In the genomic region with DNA sequence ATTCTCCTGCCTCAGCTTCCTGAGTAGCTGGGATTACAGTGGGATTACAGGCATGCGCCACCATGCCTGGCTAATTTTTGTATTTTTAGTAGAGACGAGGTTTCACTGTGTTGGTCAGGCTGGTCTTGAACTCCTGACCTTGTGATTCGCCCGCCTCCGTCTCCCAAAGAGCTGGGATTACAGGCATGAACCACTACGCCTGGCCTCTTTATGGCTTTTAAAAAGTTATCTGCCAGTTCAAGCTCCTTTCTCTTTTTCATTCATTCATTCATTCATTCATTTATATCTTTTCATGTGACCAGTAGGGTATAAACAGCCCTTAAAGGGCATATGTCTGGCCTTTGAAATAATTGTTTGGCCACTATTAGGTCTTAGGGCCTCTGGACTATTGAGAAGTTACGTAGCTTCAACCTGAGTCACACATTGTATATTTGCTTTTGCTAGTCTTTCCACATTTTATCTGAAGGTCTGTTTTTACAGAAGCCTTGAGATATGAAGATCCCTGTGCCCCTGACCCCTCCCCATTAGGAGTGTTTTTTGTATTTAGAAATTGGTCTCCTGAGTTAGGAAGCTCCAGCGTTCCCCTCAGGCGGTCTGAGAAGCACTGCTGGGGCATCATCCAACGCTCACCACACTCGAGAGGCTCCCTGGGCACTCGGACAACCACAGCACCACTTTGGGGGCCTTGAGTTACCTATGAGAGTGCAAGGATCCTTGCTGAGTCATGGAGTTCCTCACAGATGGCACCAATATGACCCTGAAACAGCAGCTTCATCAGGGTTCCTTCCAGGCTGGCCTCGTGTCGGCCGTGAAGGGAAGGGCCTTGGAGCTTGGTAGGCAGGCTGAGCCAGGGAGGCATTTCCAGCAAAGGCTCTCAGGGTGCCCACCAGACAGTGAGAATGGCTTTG, we compare ENCODE assay signal across 14 cellular contexts.
"Had no signal": no experiment of that assay in that cellular context is flagged by ENCODE, and none has a peak within 500 bp of the region (broad histone marks: within the 10 kb centered on the region; RNA-seq: fewer than 3 reads in every experiment).

No MANE protein-coding gene starts in this region.

- H3K4me1 Mint-ChIP-seq: activated naive CD4-positive, alpha-beta T cell treated with anti-CD3 and anti-CD28 coated beads, Interleukin-2, amount 50 U/mL, for 24 hours; memory B cell; T-helper 17 cell had no signal

- H3K4me3 Mint-ChIP-seq: activated naive CD4-positive, alpha-beta T cell treated with anti-CD3 and anti-CD28 coated beads, Interleukin-2, amount 50 U/mL, for 24 hours; memory B cell; natural killer cell treated with Interleukin-12 subunit alpha and Interleukin-12 subunit beta and Interleukin-15 and Interleukin-18, amount 100 ng/mL, for 72 hours; T-helper 17 cell had no signal

- H3K36me3 Mint-ChIP-seq: natural killer cell treated with Interleukin-12 subunit alpha and Interleukin-12 subunit beta and Interleukin-15 and Interleukin-18, amount 100 ng/mL, for 72 hours had no signal

- H3K9me3 Mint-ChIP-seq: activated naive CD4-positive, alpha-beta T cell treated with anti-CD3 and anti-CD28 coated beads, Interleukin-2, amount 50 U/mL, for 24 hours; memory B cell; natural killer cell treated with Interleukin-12 subunit alpha and Interleukin-12 subunit beta and Interleukin-15 and Interleukin-18, amount 100 ng/mL, for 72 hours had no signal

- H3K4me3 ChIP-seq: breast epithelium, thoracic aorta, uterus had no signal

- H3K36me3 ChIP-seq: breast epithelium, uterus had no signal

- H3K4me1 ChIP-seq: breast epithelium, uterus had no signal

- H3K27ac Mint-ChIP-seq: activated naive CD4-positive, alpha-beta T cell treated with anti-CD3 and anti-CD28 coated beads, Interleukin-2, amount 50 U/mL, for 24 hours; memory B cell; natural killer cell treated with Interleukin-12 subunit alpha and Interleukin-12 subunit beta and Interleukin-15 and Interleukin-18, amount 100 ng/mL, for 72 hours; T-helper 17 cell had no signal

- H3K9me3 ChIP-seq: breast epithelium, thoracic aorta, uterus had no signal

- DNase-seq: activated CD4-positive, alpha-beta T cell treated with anti-CD3 and anti-CD28 coated beads, Interleukin-2, amount 50 U/mL, for 4 hours; activated effector memory CD4-positive, alpha-beta T cell treated with Interleukin-2 at 50 U/mL for 16 hours; activated T-cell treated with anti-CD3 and anti-CD28 coated beads, Interleukin-2, amount 50 U/mL, for 1 hour; islet precursor cell; stimulated activated CD4-positive, alpha-beta T cell treated with anti-CD3 and anti-CD28 coated beads, Interleukin-2, amount 100 ng/mL, for 48 hours; stimulated activated naive CD4-positive, alpha-beta T cell treated with Interleukin-2 at 50 U/mL for 16 hours; T-helper 17 cell; uterus had no signal

- H3K27me3 Mint-ChIP-seq: activated naive CD4-positive, alpha-beta T cell treated with anti-CD3 and anti-CD28 coated beads, Interleukin-2, amount 50 U/mL, for 24 hours; memory B cell; natural killer cell treated with Interleukin-12 subunit alpha and Interleukin-12 subunit beta and Interleukin-15 and Interleukin-18, amount 100 ng/mL, for 72 hours; T-helper 17 cell had no signal

- H3K27me3 ChIP-seq: breast epithelium, uterus had no signal

- H3K27ac ChIP-seq: breast epithelium, thoracic aorta, uterus had no signal

- ATAC-seq: left lobe of liver; natural killer cell treated with Interleukin-12 subunit alpha and Interleukin-12 subunit beta and Interleukin-15 and Interleukin-18, amount 100 ng/mL, for 72 hours; T-helper 17 cell had no signal
